Comparison of ENCODE assay signal across 9 cellular contexts in the genomic region with DNA sequence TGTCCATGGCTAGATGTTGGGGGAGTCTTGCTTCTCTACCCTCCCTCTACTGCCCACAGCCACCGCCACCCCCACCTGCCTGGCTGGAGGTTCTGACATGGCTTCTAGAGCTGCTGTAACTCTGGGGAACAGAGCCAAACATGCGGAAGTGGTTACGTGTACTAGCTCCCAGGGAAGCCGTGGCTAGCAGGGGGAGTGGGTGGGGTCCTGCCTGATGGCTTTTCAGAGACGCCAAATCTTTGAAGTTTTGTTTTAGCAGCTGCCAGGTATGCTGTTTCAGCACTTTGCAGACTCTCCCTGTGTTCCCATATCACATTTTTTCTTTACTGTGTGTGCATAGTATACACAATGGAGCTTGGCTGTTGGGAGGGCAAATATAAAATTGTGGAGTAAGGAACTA.
DNase-seq lines count a peak whose midpoint lies in the region; ATAC-seq, FAIRE-seq and TF ChIP-seq lines count a peak whose summit lies in the region.
"Had no signal": no experiment of that assay in that cellular context is flagged by ENCODE, and none has a peak within 500 bp of the region (broad histone marks: within the 10 kb centered on the region; RNA-seq: fewer than 3 reads in every experiment).

No MANE protein-coding gene starts in this region.

- dilution Hi-C loops in keratinocyte (cut with MboI; ENCODE audit: extremely low pct_ligation_motif_present, low sequenced_read_pairs), result no loop called here

- no peaks in the 10 kb centered on the region for H3K27me3 ChIP-seq in keratinocyte (ENCODE audit: control insufficient read depth, extremely low read depth, insufficient read depth, low read length)
- H3K27me3 ChIP-seq in testis, result no peaks in the 10 kb centered on the region

- H3K4me3 ChIP-seq in keratinocyte (ENCODE audit: control insufficient read depth in 2 of 3, extremely low read depth in 1 of 3, insufficient read depth in 2 of 3, low read depth in 1 of 3, low read length in 3 of 3), result no peak overlapping the region
- no peak overlapping the region for H3K4me3 ChIP-seq in testis

- H3K9me3 ChIP-seq in keratinocyte (ENCODE audit: control insufficient read depth, low read depth, low read length), result no peaks in the 10 kb centered on the region
- H3K9me3 ChIP-seq in testis, result no peaks in the 10 kb centered on the region

- no peak for TF ChIP-seq POLR2A in testis (IDR thresholded peaks at IDR 0.05)

- peak; percentile 63 for DNase-seq in DMS53 treated with DMSO at 0.1 percent for 48 hours (lab: John Stamatoyannopoulos, UW; ENCODE audit: unreplicated experiment)
- peak; percentile 77 for DNase-seq in NCI-H748 treated with DMSO at 0.1 percent for 48 hours (lab: John Stamatoyannopoulos, UW)
- peak; percentile 68 for DNase-seq in activated effector memory CD4-positive, alpha-beta T cell treated with anti-CD3 and anti-CD28 coated beads, Interleukin-2, amount 50 U/mL, for 16 hours
- DNase-seq in keratinocyte (ENCODE audit: low read depth, low spot score), result no peak
- DNase-seq in testis, result peak; percentile 42
- DNase-seq in Ammon's horn (ENCODE audit: low spot score), result no peak
- no peak for DNase-seq in NCI-H82 treated with DMSO at 0.1 percent for 48 hours (lab: John Stamatoyannopoulos, UW; ENCODE audit: unreplicated experiment)

- no peak overlapping the region for H3K27ac ChIP-seq in keratinocyte (ENCODE audit: control insufficient read depth, insufficient read depth, low read length)
- peak overlapping the region in 1 of 2 donors; percentile 1 for H3K27ac ChIP-seq in testis

- no peaks in the 10 kb centered on the region for H3K9me1 ChIP-seq in keratinocyte (ENCODE audit: control insufficient read depth, extremely low read depth, insufficient read depth, low read length)

- 62 to 64% methylated on average over 5 of the region's 5 CpGs for WGBS in testis, 2 donors

- H4K20me1 ChIP-seq in keratinocyte (ENCODE audit: control insufficient read depth, extremely low read depth, insufficient read depth, low read length), result no peaks in the 10 kb centered on the region

- no peak for FAIRE-seq in keratinocyte (lab: Jason Lieb, UNC)

- no peak overlapping the region for H2AFZ ChIP-seq in keratinocyte (ENCODE audit: control insufficient read depth, low read length)

- TF ChIP-seq CTCF in keratinocyte (optimal IDR thresholded peaks at IDR 0.05 in 1 of 3, IDR thresholded peaks at IDR 0.05 in 1 of 3, conservative IDR thresholded peaks at IDR 0.05 in 1 of 3; ENCODE audit: extremely low read depth in 1 of 3, insufficient read depth in 2 of 3, low read length in 3 of 3), result no peak
- no peak for TF ChIP-seq CTCF in testis (IDR thresholded peaks at IDR 0.05)

- H3K4me2 ChIP-seq in keratinocyte (ENCODE audit: control insufficient read depth, extremely low read depth, insufficient read depth, low read depth, low read length), result peak overlapping the region; percentile 33

- H3K9ac ChIP-seq in keratinocyte (ENCODE audit: control insufficient read depth, extremely low read depth, insufficient read depth, low read length), result no peak overlapping the region

- intact Hi-C loops in testis (cut with DNase I; ENCODE audit: low total_unique reads), result no loop called here

- H3K36me3 ChIP-seq in keratinocyte (ENCODE audit: control insufficient read depth in 2 of 2, extremely low read depth in 1 of 2, insufficient read depth in 2 of 2, low read length in 2 of 2) (no peaks in the 10 kb centered on the region), testis (ENCODE audit: low read depth, missing control alignments) (no peaks in the 10 kb centered on the region)

- no peaks in the 10 kb centered on the region for H3K79me2 ChIP-seq in keratinocyte (ENCODE audit: control insufficient read depth, insufficient read depth, low read length)

- H3K4me1 ChIP-seq in keratinocyte (ENCODE audit: control insufficient read depth, extremely low read depth, insufficient read depth, low read length) (peaks cover 10% of the 10 kb centered on the region), testis (peaks cover 8% of the 10 kb centered on the region)

- ATAC-seq in GM21423 (IDR thresholded peaks at IDR 0.05; ENCODE audit: unreplicated experiment), result no peak
- ATAC-seq: HCT116 had no signal

Comparison
In these comparisons a context has a peak if more than half of its experiments do, and no peak if none do; other contexts are left out.
1. DNase-seq: peak in DMS53 treated with DMSO at 0.1 percent for 48 hours (single experiment), NCI-H748 treated with DMSO at 0.1 percent for 48 hours (single experiment), activated effector memory CD4-positive, alpha-beta T cell treated with anti-CD3 and anti-CD28 coated beads, Interleukin-2, amount 50 U/mL, for 16 hours (single experiment) and testis (single experiment); none in keratinocyte (single experiment), Ammon's horn (single experiment) and NCI-H82 treated with DMSO at 0.1 percent for 48 hours (single experiment).